In the genomic region with DNA sequence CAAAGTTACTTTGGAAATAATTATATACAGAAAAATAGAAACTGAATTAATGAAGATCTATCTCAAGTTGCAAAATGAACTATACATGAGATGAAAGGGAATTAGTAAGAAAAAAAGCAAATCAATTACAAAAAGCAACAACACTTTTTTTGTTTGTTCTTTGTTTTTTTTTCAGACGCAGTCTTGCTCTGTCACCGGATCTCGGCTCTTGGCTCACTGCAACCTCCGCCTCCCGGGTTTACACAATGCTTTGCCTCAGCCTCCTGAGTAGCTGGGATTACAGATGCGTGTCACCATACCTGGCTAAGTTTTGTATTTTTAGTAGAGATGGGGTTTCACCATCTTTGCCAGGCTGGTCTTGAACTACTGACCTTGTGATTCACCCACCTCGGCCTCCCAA, we compare ENCODE assay signal across 1 cellular context.
TF ChIP-seq lines count a peak whose summit lies in the region.

No MANE protein-coding gene starts in this region.

TF ChIP-seq in HepG2, 621 proteins besides CTCF, POLR2A, EP300 and RAD21:
- TF ChIP-seq, protein P1, sequence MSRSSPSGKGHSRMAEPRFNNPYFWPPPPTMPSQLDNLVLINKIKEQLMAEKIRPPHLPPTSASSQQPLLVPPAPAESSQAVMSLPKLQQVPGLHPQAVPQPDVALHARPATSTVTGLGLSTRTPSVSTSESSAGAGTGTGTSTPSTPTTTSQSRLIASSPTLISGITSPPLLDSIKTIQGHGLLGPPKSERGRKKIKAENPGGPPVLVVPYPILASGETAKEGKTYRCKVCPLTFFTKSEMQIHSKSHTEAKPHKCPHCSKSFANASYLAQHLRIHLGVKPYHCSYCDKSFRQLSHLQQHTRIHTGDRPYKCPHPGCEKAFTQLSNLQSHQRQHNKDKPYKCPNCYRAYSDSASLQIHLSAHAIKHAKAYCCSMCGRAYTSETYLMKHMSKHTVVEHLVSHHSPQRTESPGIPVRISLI (CRISPR knock-in tag; IDR thresholded peaks at IDR 0.05; ENCODE audit: borderline replicate concordance): no peak
- TF ChIP-seq IRF2 (CRISPR knock-in tag; IDR thresholded peaks at IDR 0.05) (no peak), HMG20A (CRISPR knock-in tag; IDR thresholded peaks at IDR 0.05; ENCODE audit: borderline replicate concordance) (no peak), ARID2 (CRISPR knock-in tag; IDR thresholded peaks at IDR 0.05; ENCODE audit: borderline replicate concordance) (no peak), MTF2 (CRISPR knock-in tag; IDR thresholded peaks at IDR 0.05; ENCODE audit: borderline replicate concordance) (no peak), ZBTB20 (CRISPR knock-in tag; IDR thresholded peaks at IDR 0.05; ENCODE audit: borderline replicate concordance, low read depth) (no peak), ONECUT2 (CRISPR knock-in tag; IDR thresholded peaks at IDR 0.05) (no peak), HNRNPK (IDR thresholded peaks at IDR 0.05; ENCODE audit: low read depth, low read length, poor library complexity, severe bottlenecking) (no peak), HDAC6 (IDR thresholded peaks at IDR 0.05; ENCODE audit: low read depth, low read length) (no peak)
- TF ChIP-seq, protein P2, sequence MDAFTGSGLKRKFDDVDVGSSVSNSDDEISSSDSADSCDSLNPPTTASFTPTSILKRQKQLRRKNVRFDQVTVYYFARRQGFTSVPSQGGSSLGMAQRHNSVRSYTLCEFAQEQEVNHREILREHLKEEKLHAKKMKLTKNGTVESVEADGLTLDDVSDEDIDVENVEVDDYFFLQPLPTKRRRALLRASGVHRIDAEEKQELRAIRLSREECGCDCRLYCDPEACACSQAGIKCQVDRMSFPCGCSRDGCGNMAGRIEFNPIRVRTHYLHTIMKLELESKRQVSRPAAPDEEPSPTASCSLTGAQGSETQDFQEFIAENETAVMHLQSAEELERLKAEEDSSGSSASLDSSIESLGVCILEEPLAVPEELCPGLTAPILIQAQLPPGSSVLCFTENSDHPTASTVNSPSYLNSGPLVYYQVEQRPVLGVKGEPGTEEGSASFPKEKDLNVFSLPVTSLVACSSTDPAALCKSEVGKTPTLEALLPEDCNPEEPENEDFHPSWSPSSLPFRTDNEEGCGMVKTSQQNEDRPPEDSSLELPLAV (CRISPR knock-in tag; conservative IDR thresholded peaks at IDR 0.05; ENCODE audit: low read depth): no peak
- TF ChIP-seq, protein P3, sequence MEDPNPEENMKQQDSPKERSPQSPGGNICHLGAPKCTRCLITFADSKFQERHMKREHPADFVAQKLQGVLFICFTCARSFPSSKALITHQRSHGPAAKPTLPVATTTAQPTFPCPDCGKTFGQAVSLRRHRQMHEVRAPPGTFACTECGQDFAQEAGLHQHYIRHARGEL (CRISPR knock-in tag; IDR thresholded peaks at IDR 0.05): no peak
- TF ChIP-seq, protein P4, sequence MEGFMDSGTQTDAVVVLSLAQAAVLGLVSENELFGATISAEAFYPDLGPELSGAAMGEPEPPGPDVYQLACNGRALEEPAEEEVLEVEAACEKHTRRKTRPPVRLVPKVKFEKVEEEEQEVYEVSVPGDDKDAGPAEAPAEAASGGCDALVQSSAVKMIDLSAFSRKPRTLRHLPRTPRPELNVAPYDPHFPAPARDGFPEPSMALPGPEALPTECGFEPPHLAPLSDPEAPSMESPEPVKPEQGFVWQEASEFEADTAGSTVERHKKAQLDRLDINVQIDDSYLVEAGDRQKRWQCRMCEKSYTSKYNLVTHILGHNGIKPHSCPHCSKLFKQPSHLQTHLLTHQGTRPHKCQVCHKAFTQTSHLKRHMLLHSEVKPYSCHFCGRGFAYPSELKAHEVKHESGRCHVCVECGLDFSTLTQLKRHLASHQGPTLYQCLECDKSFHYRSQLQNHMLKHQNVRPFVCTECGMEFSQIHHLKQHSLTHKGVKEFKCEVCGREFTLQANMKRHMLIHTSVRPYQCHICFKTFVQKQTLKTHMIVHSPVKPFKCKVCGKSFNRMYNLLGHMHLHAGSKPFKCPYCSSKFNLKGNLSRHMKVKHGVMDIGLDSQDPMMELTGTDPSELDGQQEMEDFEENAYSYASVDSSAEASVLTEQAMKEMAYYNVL (CRISPR knock-in tag; IDR thresholded peaks at IDR 0.05; ENCODE audit: borderline replicate concordance): no peak
- TF ChIP-seq, protein P5, sequence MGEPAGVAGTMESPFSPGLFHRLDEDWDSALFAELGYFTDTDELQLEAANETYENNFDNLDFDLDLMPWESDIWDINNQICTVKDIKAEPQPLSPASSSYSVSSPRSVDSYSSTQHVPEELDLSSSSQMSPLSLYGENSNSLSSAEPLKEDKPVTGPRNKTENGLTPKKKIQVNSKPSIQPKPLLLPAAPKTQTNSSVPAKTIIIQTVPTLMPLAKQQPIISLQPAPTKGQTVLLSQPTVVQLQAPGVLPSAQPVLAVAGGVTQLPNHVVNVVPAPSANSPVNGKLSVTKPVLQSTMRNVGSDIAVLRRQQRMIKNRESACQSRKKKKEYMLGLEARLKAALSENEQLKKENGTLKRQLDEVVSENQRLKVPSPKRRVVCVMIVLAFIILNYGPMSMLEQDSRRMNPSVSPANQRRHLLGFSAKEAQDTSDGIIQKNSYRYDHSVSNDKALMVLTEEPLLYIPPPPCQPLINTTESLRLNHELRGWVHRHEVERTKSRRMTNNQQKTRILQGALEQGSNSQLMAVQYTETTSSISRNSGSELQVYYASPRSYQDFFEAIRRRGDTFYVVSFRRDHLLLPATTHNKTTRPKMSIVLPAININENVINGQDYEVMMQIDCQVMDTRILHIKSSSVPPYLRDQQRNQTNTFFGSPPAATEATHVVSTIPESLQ (CRISPR knock-in tag; conservative IDR thresholded peaks at IDR 0.05): no peak
TF ChIP-seq in HepG2: peak in this region for 0.
